Comparison of ENCODE assay signal across 9 cellular contexts in the genomic region with DNA sequence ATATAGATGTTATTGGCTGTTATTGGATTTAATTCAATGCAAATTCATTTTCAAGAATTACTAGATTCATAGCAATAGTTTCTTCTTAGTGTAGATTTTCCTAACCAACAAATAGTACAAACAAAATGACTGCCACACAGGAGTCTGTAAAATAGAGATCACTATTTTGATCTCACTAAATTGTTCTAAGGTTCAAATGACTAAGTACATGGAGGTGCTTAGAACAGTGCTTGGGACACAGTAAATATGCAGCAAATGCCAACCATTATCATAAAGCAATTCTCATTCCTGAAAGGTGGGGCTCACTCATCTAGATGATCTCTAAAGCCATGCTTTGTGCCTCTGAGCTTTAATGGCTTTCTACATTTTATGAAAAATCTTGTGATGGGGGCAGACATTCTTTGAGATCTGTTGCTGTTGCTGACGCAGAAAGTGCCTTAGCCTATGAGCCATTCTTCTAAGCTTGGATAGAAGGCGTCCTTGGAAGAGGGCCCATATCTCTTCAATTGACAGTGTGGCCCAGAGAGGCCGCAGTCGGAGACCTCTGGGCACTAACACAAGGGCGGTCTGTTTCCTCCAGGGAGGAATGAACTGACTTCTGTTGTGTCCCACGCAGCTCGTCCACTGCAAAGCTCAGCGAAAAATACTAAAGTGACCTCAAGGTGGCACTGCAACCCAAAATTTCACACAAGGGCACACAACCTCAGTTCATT. TPM values are rescaled to one million over a fixed set of nuclear protein-coding genes. Genes with fewer than 3 reads are reported as not detected.
DNase-seq lines count a peak whose midpoint lies in the region; ATAC-seq, FAIRE-seq and TF ChIP-seq lines count a peak whose summit lies in the region.
"Had no signal": no experiment of that assay in that cellular context is flagged by ENCODE, and none has a peak within 500 bp of the region (broad histone marks: within the 10 kb centered on the region; RNA-seq: fewer than 3 reads in every experiment).

No MANE protein-coding gene starts in this region.

- DNase-seq in LNCaP clone FGC (ENCODE audit: low read depth), result no peak
- DNase-seq in WTC11 (ENCODE audit: low spot score), result peak; percentile 67
- peak; percentile 33 for DNase-seq in bronchial epithelial cell (ENCODE audit: low read depth)
- DNase-seq in stimulated activated CD4-positive, alpha-beta T cell treated with anti-CD3 and anti-CD28 coated beads, Interleukin-15, amount 100 ng/mL, for 1 hour (ENCODE audit: low read depth in 1 of 2, low spot score in 1 of 2), result peak; percentile 26 to 33

- peak overlapping the region; percentile 95 for H3K4me2 ChIP-seq in DOHH2 (ENCODE audit: low read length)

- TF ChIP-seq CTCF in DOHH2 (IDR thresholded peaks at IDR 0.05; ENCODE audit: low read depth, low read length, poor library complexity, severe bottlenecking) (peak; percentile 70), LNCaP clone FGC (IDR thresholded peaks at IDR 0.05; ENCODE audit: control insufficient read depth, extremely low read depth, insufficient read depth) (peak; percentile 76), WTC11 (IDR thresholded peaks at IDR 0.05) (peak; percentile 52), bronchial epithelial cell (IDR thresholded peaks at IDR 0.05; ENCODE audit: insufficient read depth, low read length, severe bottlenecking) (peak; percentile 57)

- H3K27ac ChIP-seq in DOHH2 (ENCODE audit: low read depth, low read length), result no peak overlapping the region

- no peaks in the 10 kb centered on the region for H3K27me3 Mint-ChIP-seq in WTC11 (ENCODE audit: low read depth)
- H3K27me3 Mint-ChIP-seq: activated naive CD8-positive, alpha-beta T cell had no signal

- CTCF ChIA-PET in WTC11 (lab: Charles Lee), result interaction anchor here (0.6 to 3.9 kb wide), 41 partner anchors 10 to 700 kb away, joined by 3 to 65 read pairs (median 4); a partner anchor contains a TSS

- no peak for FAIRE-seq in bronchial epithelial cell (lab: Jason Lieb, UNC)
- FAIRE-seq in islet of Langerhans (lab: Jason Lieb, UNC), result peak; percentile 51

- H4K20me1 ChIP-seq in DOHH2 (ENCODE audit: control insufficient read depth, insufficient read depth, low read depth, low read length), result no peaks in the 10 kb centered on the region

- H3K4me3 Mint-ChIP-seq in WTC11, result no peak overlapping the region
- H3K4me3 Mint-ChIP-seq: activated naive CD8-positive, alpha-beta T cell had no signal

- no peaks in the 10 kb centered on the region for H3K9me3 ChIP-seq in DOHH2 (ENCODE audit: control insufficient read depth, insufficient read depth, low read length)

- H3K36me3 ChIP-seq in DOHH2 (ENCODE audit: control insufficient read depth, low read length) (peaks cover 4% of the 10 kb centered on the region), bronchial epithelial cell (ENCODE audit: control insufficient read depth, insufficient read depth, low read length) (no peaks in the 10 kb centered on the region)

- no peak overlapping the region for H3K27ac Mint-ChIP-seq in WTC11
- H3K27ac Mint-ChIP-seq: activated naive CD8-positive, alpha-beta T cell had no signal

- peaks cover 9% of the 10 kb centered on the region; the same call in 1 of the 2 replicates for H3K4me1 Mint-ChIP-seq in WTC11

- H3K9me3 Mint-ChIP-seq in WTC11, result no peaks in the 10 kb centered on the region

- H3K79me2 ChIP-seq in DOHH2 (ENCODE audit: control insufficient read depth, low read length), result peaks cover 8% of the 10 kb centered on the region

- H3K4me3 ChIP-seq in DOHH2 (ENCODE audit: low read length) (peak overlapping the region; percentile 33), LNCaP clone FGC (ENCODE audit: low read depth, low read length) (no peak overlapping the region), bronchial epithelial cell (ENCODE audit: low read depth, low read length) (no peak overlapping the region)

- peaks cover 67% of the 10 kb centered on the region for H3K4me1 ChIP-seq in DOHH2 (ENCODE audit: control insufficient read depth, low read length)

- POLR2A ChIA-PET in WTC11 (lab: Charles Lee), result interaction anchor here (0.5 kb wide), 1 partner anchor 24 kb away, joined by 3 read pairs; a partner anchor contains a TSS

- peaks cover 26% of the 10 kb centered on the region for H3F3A ChIP-seq in DOHH2 (ENCODE audit: control insufficient read depth, insufficient read depth)

- peak; percentile 89 for ATAC-seq in WTC11
- no peak for ATAC-seq in HG02981 (IDR thresholded peaks at IDR 0.05; ENCODE audit: unreplicated experiment)
- no peak for ATAC-seq in HG03565 (IDR thresholded peaks at IDR 0.05; ENCODE audit: unreplicated experiment)

- no peaks in the 10 kb centered on the region for H3K9me2 ChIP-seq in DOHH2 (replicated peaks; ENCODE audit: control insufficient read depth, low read length)

- H3K27me3 ChIP-seq in DOHH2 (ENCODE audit: control insufficient read depth, low read length) (no peaks in the 10 kb centered on the region), bronchial epithelial cell (ENCODE audit: control insufficient read depth, insufficient read depth, low read length) (no peaks in the 10 kb centered on the region)

- no peaks in the 10 kb centered on the region for H3K36me3 Mint-ChIP-seq in WTC11
- H3K36me3 Mint-ChIP-seq: activated naive CD8-positive, alpha-beta T cell had no signal

TF ChIP-seq in WTC11, 78 proteins besides CTCF, POLR2A, EP300 and RAD21:
- TF ChIP-seq, protein P1, sequence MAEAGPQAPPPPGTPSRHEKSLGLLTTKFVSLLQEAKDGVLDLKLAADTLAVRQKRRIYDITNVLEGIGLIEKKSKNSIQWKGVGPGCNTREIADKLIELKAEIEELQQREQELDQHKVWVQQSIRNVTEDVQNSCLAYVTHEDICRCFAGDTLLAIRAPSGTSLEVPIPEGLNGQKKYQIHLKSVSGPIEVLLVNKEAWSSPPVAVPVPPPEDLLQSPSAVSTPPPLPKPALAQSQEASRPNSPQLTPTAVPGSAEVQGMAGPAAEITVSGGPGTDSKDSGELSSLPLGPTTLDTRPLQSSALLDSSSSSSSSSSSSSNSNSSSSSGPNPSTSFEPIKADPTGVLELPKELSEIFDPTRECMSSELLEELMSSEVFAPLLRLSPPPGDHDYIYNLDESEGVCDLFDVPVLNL (CRISPR knock-in tag; IDR thresholded peaks at IDR 0.05; ENCODE audit: borderline replicate concordance, low read depth), result no peak
- TF ChIP-seq EMX1 (CRISPR knock-in tag; IDR thresholded peaks at IDR 0.05) (no peak), ZNF232 (CRISPR knock-in tag; IDR thresholded peaks at IDR 0.05) (no peak), MXD4 (CRISPR knock-in tag; IDR thresholded peaks at IDR 0.05; ENCODE audit: borderline replicate concordance) (no peak), FOXP1 (CRISPR knock-in tag; IDR thresholded peaks at IDR 0.05; ENCODE audit: borderline replicate concordance) (no peak), OVOL2 (CRISPR knock-in tag; IDR thresholded peaks at IDR 0.05; ENCODE audit: borderline replicate concordance) (no peak), ZNF138 (CRISPR knock-in tag; conservative IDR thresholded peaks at IDR 0.05) (no peak), TP53 (CRISPR knock-in tag; IDR thresholded peaks at IDR 0.05) (no peak), JAZF1 (CRISPR knock-in tag; IDR thresholded peaks at IDR 0.05) (no peak), ZNF317 (CRISPR knock-in tag; IDR thresholded peaks at IDR 0.05; ENCODE audit: borderline replicate concordance, low read depth) (no peak), ZBTB21 (CRISPR knock-in tag; IDR thresholded peaks at IDR 0.05; ENCODE audit: borderline replicate concordance) (no peak), FOXJ3 (CRISPR knock-in tag; IDR thresholded peaks at IDR 0.05; ENCODE audit: borderline replicate concordance) (no peak), FOXK1 (CRISPR knock-in tag; IDR thresholded peaks at IDR 0.05) (no peak), NR3C1 (CRISPR knock-in tag; conservative IDR thresholded peaks at IDR 0.05; ENCODE audit: low read depth) (no peak), TEAD1 (CRISPR knock-in tag; IDR thresholded peaks at IDR 0.05) (no peak), CBFB (CRISPR knock-in tag; IDR thresholded peaks at IDR 0.05; ENCODE audit: low read depth) (no peak)
- TF ChIP-seq, protein P2, sequence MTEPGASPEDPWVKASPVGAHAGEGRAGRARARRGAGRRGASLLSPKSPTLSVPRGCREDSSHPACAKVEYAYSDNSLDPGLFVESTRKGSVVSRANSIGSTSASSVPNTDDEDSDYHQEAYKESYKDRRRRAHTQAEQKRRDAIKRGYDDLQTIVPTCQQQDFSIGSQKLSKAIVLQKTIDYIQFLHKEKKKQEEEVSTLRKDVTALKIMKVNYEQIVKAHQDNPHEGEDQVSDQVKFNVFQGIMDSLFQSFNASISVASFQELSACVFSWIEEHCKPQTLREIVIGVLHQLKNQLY (CRISPR knock-in tag; IDR thresholded peaks at IDR 0.05), result no peak
- TF ChIP-seq, protein P3, sequence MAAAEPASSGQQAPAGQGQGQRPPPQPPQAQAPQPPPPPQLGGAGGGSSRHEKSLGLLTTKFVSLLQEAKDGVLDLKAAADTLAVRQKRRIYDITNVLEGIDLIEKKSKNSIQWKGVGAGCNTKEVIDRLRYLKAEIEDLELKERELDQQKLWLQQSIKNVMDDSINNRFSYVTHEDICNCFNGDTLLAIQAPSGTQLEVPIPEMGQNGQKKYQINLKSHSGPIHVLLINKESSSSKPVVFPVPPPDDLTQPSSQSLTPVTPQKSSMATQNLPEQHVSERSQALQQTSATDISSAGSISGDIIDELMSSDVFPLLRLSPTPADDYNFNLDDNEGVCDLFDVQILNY (CRISPR knock-in tag; IDR thresholded peaks at IDR 0.05), result no peak
TF ChIP-seq in WTC11: peak in this region for 0.

RNA-seq across cellular contexts. Expression of a gene that starts 23.6 kb away (rescaled TPM):
- total RNA-seq in WTC11 (2021), result 0.30 TPM in 1 of 3 replicates, not detected in the others
- total RNA-seq in bronchial epithelial cell, result not detected in 2 replicates

RNA-seq across cellular contexts. Expression of a gene that starts 45.4 kb away (rescaled TPM):
- total RNA-seq in WTC11 (2021) (0.28 to 0.34 TPM in 2 of 3 replicates, not detected in the other), bronchial epithelial cell (0.13 and 0.26 TPM in 2 replicates)
